14 cellular contexts compared by ENCODE assay signal in genomic region chr5:179486596-179487051, GRCh38.
A peak's percentile ranks its signal among the peaks of the same experiment; 100 is the strongest.
DNase-seq lines count a peak whose midpoint lies in the region; ATAC-seq, FAIRE-seq and TF ChIP-seq lines count a peak whose summit lies in the region.
"Had no signal": no experiment of that assay in that cellular context is flagged by ENCODE, and none has a peak within 500 bp of the region (broad histone marks: within the 10 kb centered on the region; RNA-seq: fewer than 3 reads in every experiment).

No MANE protein-coding gene starts in this region.

- DNase-seq in HepG2 (ENCODE audit: low spot score) (no peak), NCI-H748 (lab: John Stamatoyannopoulos, UW; ENCODE audit: unreplicated experiment) (peak; percentile 93), fibroblast of villous mesenchyme (ENCODE audit: low read depth) (peak; percentile 9), GM12892 (ENCODE audit: insufficient read length) (no peak)
- no peak for DNase-seq in stimulated activated CD4-positive, alpha-beta T cell treated with anti-CD3 and anti-CD28 coated beads, Interleukin-4, amount 100 ng/mL, for 4 hours
- DNase-seq: activated CD4-positive, alpha-beta T cell treated with anti-CD3 and anti-CD28 coated beads, Interleukin-2, amount 50 U/mL, for 1 hour; foreskin keratinocyte; SIG-M5; stimulated activated CD8-positive, alpha-beta memory T cell treated with anti-CD3 and anti-CD28 coated beads, Interleukin-4, amount 100 ng/mL, for 48 hours; transverse colon had no signal

- no peaks in the 10 kb centered on the region for H3K79me2 ChIP-seq in HepG2 (ENCODE audit: insufficient read depth, low read length)

- H3K9me3 ChIP-seq in liver (ENCODE audit: control insufficient read depth in 4 of 4, low read length in 3 of 4): no peaks in the 10 kb centered on the region
- no peaks in the 10 kb centered on the region for H3K9me3 ChIP-seq in HepG2 (ENCODE audit: low read length)
- H3K9me3 ChIP-seq: prostate gland, transverse colon had no signal

- H3K4me3 ChIP-seq in liver (ENCODE audit: low read depth in 1 of 3, low read length in 3 of 3): no peak overlapping the region
- H3K4me3 ChIP-seq in HepG2 (replicated peaks in 1 of 3; ENCODE audit: insufficient read depth in 1 of 3, low read depth in 2 of 3, low read length in 3 of 3): no peak overlapping the region
- no peak overlapping the region for H3K4me3 ChIP-seq in fibroblast of villous mesenchyme (ENCODE audit: low read depth, low read length)
- H3K4me3 ChIP-seq: prostate gland, transverse colon had no signal

- H3K36me3 ChIP-seq in liver (ENCODE audit: control insufficient read depth in 4 of 4, insufficient read depth in 3 of 4, low read depth in 1 of 4, low read length in 3 of 4) (no peaks in the 10 kb centered on the region), HepG2 (replicated peaks in 1 of 2; ENCODE audit: control insufficient read depth in 1 of 2, insufficient read depth in 2 of 2, low read length in 2 of 2) (no peaks in the 10 kb centered on the region)
- H3K36me3 ChIP-seq: prostate gland, transverse colon had no signal

- TF ChIP-seq CTCF in liver (IDR thresholded peaks at IDR 0.05; ENCODE audit: low read depth, low read length, missing input control) (no peak), HepG2 (CRISPR knock-in tag; IDR thresholded peaks at IDR 0.05) (no peak), fibroblast of villous mesenchyme (IDR thresholded peaks at IDR 0.05; ENCODE audit: insufficient read depth, low read depth, low read length) (no peak)

- H3K4me1 ChIP-seq in liver (ENCODE audit: control insufficient read depth in 4 of 4, insufficient read depth in 4 of 4, low read length in 3 of 4) (peaks cover 0 to 2% (median 0%) of the 10 kb centered on the region in 4 donors), HepG2 (ENCODE audit: insufficient read depth, low read length) (no peaks in the 10 kb centered on the region)
- H3K4me1 ChIP-seq: foreskin keratinocyte, prostate gland, transverse colon had no signal

- CTCF ChIA-PET in HepG2 (lab: Yijun Ruan, JAX; ENCODE audit: low intra/inter-chr PET ratio, low total read pairs): no interaction called here

- intact Hi-C loops in HepG2 (cut with micrococcal nuclease; ENCODE audit: unreplicated experiment): no loop called here

- H3K27me3 ChIP-seq in liver (ENCODE audit: control insufficient read depth in 4 of 4, insufficient read depth in 4 of 4, low read length in 3 of 4) (no peaks in the 10 kb centered on the region), HepG2 (ENCODE audit: control insufficient read depth in 1 of 2, insufficient read depth in 2 of 2, low read length in 2 of 2) (peaks cover 2 to 16% of the 10 kb centered on the region in 2 experiments; a peak in 2 of 5 replicates)
- H3K27me3 ChIP-seq: foreskin keratinocyte, transverse colon had no signal

- ATAC-seq in HepG2: no peak
- no peak for ATAC-seq in GM21529 (IDR thresholded peaks at IDR 0.05; ENCODE audit: unreplicated experiment)
- no peak for ATAC-seq in GM19455 (IDR thresholded peaks at IDR 0.05; ENCODE audit: unreplicated experiment)
- ATAC-seq: foreskin keratinocyte had no signal

- FAIRE-seq in HepG2 (lab: Jason Lieb, UNC) (no peak), GM12892 (lab: Jason Lieb, UNC) (no peak)

- 82% methylated on average over 16 of the region's 16 CpGs for WGBS in liver
- WGBS in HepG2 (ENCODE audit: low lambda C conversion rate): 83% methylated on average over 1 of the region's 16 CpGs

- H2AFZ ChIP-seq in HepG2 (ENCODE audit: low read length): no peak overlapping the region

- POLR2A ChIA-PET in HepG2 (lab: Yijun Ruan, JAX): no interaction called here

- no peak overlapping the region for H3K4me2 ChIP-seq in HepG2 (ENCODE audit: low read depth, low read length)

- BruUV-seq in HepG2 (replicated peaks; lab: Mats Ljungman, UMichigan): no TSS peak

- no peak for TF ChIP-seq RAD21 in liver (IDR thresholded peaks at IDR 0.05)
- TF ChIP-seq RAD21 in HepG2 (CRISPR knock-in tag; IDR thresholded peaks at IDR 0.05): no peak

- TF ChIP-seq EP300 in HepG2 (IDR thresholded peaks at IDR 0.05; ENCODE audit: low read depth in 2 of 2, low read length in 2 of 2) (no peak), HepG2 (CRISPR knock-in tag; IDR thresholded peaks at IDR 0.05; ENCODE audit: borderline replicate concordance) (no peak)

- H4K20me1 ChIP-seq in HepG2 (ENCODE audit: insufficient read depth, low read length): no peaks in the 10 kb centered on the region

- H3K27ac ChIP-seq in liver (ENCODE audit: low read depth in 1 of 2, low read length in 2 of 2) (peak overlapping the region; percentile 48 to 67), HepG2 (ENCODE audit: extremely low read length, insufficient read depth, low read length) (no peak overlapping the region)
- H3K27ac ChIP-seq: foreskin keratinocyte, prostate gland, transverse colon had no signal

- H3K9ac ChIP-seq in liver (ENCODE audit: low read depth in 1 of 2, low read length in 2 of 2) (no peak overlapping the region), HepG2 (ENCODE audit: insufficient read depth, low read depth, low read length) (no peak overlapping the region)

- TF ChIP-seq POLR2A in HepG2 (IDR thresholded peaks at IDR 0.05; ENCODE audit: insufficient read depth in 1 of 2, low read depth in 2 of 2, low read length in 2 of 2): no peak
- no peak for TF ChIP-seq POLR2A in GM12892 (IDR thresholded peaks at IDR 0.05; ENCODE audit: low read depth, low read length)

- in situ Hi-C loops in HepG2 (cut with HindIII; ENCODE audit: extremely low pct_ligation_motif_present, low pct_unique_long_range_greater_than_20kb): no loop called here

TF ChIP-seq in liver, 16 proteins besides CTCF, POLR2A, EP300 and RAD21:
- TF ChIP-seq JUND (IDR thresholded peaks at IDR 0.05) (no peak), FOXA1 (IDR thresholded peaks at IDR 0.05) (no peak), NR2F2 (IDR thresholded peaks at IDR 0.05) (no peak), HNF4A (conservative IDR thresholded peaks at IDR 0.05) (no peak)

TF ChIP-seq in HepG2, 621 proteins besides CTCF, POLR2A, EP300 and RAD21:
- TF ChIP-seq JARID2 (CRISPR knock-in tag; IDR thresholded peaks at IDR 0.05; ENCODE audit: insufficient replicate concordance) (no peak), TFE3 (CRISPR knock-in tag; IDR thresholded peaks at IDR 0.05) (no peak), ZNF430 (CRISPR knock-in tag; IDR thresholded peaks at IDR 0.05) (no peak), TEF (CRISPR knock-in tag; IDR thresholded peaks at IDR 0.05) (no peak), MAF1 (CRISPR knock-in tag; IDR thresholded peaks at IDR 0.05; ENCODE audit: borderline replicate concordance) (no peak), GATAD2A (CRISPR knock-in tag; IDR thresholded peaks at IDR 0.05) (no peak), ZEB1 (IDR thresholded peaks at IDR 0.05; ENCODE audit: insufficient replicate concordance, low read depth) (no peak), DMAP1 (CRISPR knock-in tag; IDR thresholded peaks at IDR 0.05) (no peak), NCOA2 (CRISPR knock-in tag; IDR thresholded peaks at IDR 0.05) (no peak), ZFP1 (CRISPR knock-in tag; IDR thresholded peaks at IDR 0.05) (no peak), ERF (CRISPR knock-in tag; IDR thresholded peaks at IDR 0.05) (no peak), PBX3 (CRISPR knock-in tag; IDR thresholded peaks at IDR 0.05; ENCODE audit: borderline replicate concordance) (no peak), ZNF598 (CRISPR knock-in tag; IDR thresholded peaks at IDR 0.05; ENCODE audit: borderline replicate concordance) (no peak)

Comparison
In these comparisons a context has a peak if more than half of its experiments do, and no peak if none do; other contexts are left out.
1. DNase-seq: peak in NCI-H748 (single experiment) and fibroblast of villous mesenchyme (single experiment); none in HepG2 (single experiment), stimulated activated CD4-positive, alpha-beta T cell treated with anti-CD3 and anti-CD28 coated beads, Interleukin-4, amount 100 ng/mL, for 4 hours (0 of 2) and GM12892 (single experiment).